Comparison of ENCODE assay signal across 2 cellular contexts in the genomic region with DNA sequence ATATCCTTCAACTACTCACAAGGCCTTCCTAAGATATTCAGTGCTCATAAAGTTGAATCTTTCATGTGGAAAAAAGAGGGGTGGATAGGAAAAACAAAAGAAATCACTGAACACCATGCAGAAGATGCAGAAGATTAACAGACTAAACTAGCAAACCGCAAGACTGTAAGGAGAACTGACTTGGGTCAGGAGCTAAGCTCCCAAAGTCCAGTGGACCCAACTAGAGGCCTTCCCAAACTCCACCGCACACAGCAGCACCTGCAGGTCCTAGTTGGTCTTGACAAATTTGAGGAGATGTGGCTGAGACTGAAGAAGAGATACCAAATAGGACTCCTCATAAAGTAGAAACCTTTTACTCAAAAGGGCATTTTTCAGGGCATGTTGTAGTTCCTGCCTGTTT.
TF ChIP-seq lines count a peak whose summit lies in the region.

No MANE protein-coding gene starts in this region.

TF ChIP-seq in GM23338, 12 proteins besides CTCF, POLR2A, EP300 and RAD21 (continued from another document):
- TF ChIP-seq POLR2AphosphoS5 (IDR thresholded peaks at IDR 0.05; ENCODE audit: low read depth) = no peak
- TF ChIP-seq CREB1 (CRISPR knock-in tag; IDR thresholded peaks at IDR 0.05; ENCODE audit: low read depth) = no peak
- no peak for TF ChIP-seq STAT1 (IDR thresholded peaks at IDR 0.05; ENCODE audit: unreplicated experiment)
- TF ChIP-seq ZNF114 (CRISPR knock-in tag; IDR thresholded peaks at IDR 0.05) = no peak
- no peak for TF ChIP-seq NANOG (IDR thresholded peaks at IDR 0.05; ENCODE audit: borderline replicate concordance)
- TF ChIP-seq, protein P1, sequence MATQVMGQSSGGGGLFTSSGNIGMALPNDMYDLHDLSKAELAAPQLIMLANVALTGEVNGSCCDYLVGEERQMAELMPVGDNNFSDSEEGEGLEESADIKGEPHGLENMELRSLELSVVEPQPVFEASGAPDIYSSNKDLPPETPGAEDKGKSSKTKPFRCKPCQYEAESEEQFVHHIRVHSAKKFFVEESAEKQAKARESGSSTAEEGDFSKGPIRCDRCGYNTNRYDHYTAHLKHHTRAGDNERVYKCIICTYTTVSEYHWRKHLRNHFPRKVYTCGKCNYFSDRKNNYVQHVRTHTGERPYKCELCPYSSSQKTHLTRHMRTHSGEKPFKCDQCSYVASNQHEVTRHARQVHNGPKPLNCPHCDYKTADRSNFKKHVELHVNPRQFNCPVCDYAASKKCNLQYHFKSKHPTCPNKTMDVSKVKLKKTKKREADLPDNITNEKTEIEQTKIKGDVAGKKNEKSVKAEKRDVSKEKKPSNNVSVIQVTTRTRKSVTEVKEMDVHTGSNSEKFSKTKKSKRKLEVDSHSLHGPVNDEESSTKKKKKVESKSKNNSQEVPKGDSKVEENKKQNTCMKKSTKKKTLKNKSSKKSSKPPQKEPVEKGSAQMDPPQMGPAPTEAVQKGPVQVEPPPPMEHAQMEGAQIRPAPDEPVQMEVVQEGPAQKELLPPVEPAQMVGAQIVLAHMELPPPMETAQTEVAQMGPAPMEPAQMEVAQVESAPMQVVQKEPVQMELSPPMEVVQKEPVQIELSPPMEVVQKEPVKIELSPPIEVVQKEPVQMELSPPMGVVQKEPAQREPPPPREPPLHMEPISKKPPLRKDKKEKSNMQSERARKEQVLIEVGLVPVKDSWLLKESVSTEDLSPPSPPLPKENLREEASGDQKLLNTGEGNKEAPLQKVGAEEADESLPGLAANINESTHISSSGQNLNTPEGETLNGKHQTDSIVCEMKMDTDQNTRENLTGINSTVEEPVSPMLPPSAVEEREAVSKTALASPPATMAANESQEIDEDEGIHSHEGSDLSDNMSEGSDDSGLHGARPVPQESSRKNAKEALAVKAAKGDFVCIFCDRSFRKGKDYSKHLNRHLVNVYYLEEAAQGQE (IDR thresholded peaks at IDR 0.05; ENCODE audit: unreplicated experiment) = no peak
- TF ChIP-seq, protein P2, sequence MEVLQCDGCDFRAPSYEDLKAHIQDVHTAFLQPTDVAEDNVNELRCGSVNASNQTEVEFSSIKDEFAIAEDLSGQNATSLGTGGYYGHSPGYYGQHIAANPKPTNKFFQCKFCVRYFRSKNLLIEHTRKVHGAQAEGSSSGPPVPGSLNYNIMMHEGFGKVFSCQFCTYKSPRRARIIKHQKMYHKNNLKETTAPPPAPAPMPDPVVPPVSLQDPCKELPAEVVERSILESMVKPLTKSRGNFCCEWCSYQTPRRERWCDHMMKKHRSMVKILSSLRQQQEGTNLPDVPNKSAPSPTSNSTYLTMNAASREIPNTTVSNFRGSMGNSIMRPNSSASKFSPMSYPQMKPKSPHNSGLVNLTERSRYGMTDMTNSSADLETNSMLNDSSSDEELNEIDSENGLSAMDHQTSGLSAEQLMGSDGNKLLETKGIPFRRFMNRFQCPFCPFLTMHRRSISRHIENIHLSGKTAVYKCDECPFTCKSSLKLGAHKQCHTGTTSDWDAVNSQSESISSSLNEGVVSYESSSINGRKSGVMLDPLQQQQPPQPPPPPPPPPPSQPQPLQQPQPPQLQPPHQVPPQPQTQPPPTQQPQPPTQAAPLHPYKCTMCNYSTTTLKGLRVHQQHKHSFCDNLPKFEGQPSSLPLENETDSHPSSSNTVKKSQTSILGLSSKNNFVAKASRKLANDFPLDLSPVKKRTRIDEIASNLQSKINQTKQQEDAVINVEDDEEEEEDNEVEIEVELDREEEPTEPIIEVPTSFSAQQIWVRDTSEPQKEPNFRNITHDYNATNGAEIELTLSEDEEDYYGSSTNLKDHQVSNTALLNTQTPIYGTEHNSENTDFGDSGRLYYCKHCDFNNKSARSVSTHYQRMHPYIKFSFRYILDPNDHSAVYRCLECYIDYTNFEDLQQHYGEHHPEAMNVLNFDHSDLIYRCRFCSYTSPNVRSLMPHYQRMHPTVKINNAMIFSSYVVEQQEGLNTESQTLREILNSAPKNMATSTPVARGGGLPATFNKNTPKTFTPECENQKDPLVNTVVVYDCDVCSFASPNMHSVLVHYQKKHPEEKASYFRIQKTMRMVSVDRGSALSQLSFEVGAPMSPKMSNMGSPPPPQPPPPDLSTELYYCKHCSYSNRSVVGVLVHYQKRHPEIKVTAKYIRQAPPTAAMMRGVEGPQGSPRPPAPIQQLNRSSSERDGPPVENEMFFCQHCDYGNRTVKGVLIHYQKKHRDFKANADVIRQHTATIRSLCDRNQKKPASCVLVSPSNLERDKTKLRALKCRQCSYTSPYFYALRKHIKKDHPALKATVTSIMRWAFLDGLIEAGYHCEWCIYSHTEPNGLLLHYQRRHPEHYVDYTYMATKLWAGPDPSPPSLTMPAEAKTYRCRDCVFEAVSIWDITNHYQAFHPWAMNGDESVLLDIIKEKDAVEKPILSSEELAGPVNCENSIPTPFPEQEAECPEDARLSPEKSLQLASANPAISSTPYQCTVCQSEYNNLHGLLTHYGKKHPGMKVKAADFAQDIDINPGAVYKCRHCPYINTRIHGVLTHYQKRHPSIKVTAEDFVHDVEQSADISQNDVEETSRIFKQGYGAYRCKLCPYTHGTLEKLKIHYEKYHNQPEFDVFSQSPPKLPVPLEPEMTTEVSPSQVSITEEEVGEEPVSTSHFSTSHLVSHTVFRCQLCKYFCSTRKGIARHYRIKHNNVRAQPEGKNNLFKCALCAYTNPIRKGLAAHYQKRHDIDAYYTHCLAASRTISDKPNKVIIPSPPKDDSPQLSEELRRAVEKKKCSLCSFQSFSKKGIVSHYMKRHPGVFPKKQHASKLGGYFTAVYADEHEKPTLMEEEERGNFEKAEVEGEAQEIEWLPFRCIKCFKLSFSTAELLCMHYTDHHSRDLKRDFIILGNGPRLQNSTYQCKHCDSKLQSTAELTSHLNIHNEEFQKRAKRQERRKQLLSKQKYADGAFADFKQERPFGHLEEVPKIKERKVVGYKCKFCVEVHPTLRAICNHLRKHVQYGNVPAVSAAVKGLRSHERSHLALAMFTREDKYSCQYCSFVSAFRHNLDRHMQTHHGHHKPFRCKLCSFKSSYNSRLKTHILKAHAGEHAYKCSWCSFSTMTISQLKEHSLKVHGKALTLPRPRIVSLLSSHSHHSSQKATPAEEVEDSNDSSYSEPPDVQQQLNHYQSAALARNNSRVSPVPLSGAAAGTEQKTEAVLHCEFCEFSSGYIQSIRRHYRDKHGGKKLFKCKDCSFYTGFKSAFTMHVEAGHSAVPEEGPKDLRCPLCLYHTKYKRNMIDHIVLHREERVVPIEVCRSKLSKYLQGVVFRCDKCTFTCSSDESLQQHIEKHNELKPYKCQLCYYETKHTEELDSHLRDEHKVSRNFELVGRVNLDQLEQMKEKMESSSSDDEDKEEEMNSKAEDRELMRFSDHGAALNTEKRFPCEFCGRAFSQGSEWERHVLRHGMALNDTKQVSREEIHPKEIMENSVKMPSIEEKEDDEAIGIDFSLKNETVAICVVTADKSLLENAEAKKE (CRISPR knock-in tag; IDR thresholded peaks at IDR 0.05) = no peak
- no peak for TF ChIP-seq EZH2 (IDR thresholded peaks at IDR 0.05; ENCODE audit: low read depth, unreplicated experiment)
- TF ChIP-seq, protein P3, sequence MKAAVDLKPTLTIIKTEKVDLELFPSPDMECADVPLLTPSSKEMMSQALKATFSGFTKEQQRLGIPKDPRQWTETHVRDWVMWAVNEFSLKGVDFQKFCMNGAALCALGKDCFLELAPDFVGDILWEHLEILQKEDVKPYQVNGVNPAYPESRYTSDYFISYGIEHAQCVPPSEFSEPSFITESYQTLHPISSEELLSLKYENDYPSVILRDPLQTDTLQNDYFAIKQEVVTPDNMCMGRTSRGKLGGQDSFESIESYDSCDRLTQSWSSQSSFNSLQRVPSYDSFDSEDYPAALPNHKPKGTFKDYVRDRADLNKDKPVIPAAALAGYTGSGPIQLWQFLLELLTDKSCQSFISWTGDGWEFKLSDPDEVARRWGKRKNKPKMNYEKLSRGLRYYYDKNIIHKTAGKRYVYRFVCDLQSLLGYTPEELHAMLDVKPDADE (IDR thresholded peaks at IDR 0.05) = no peak
- no peak for TF ChIP-seq EZH2phosphoT487 (IDR thresholded peaks at IDR 0.05; ENCODE audit: unreplicated experiment)

TF ChIP-seq in WTC11, 78 proteins besides CTCF, POLR2A, EP300 and RAD21 (continued from another document):
- TF ChIP-seq ZNF416 (CRISPR knock-in tag; IDR thresholded peaks at IDR 0.05) (no peak), GRHL2 (CRISPR knock-in tag; IDR thresholded peaks at IDR 0.05; ENCODE audit: insufficient replicate concordance, severe bottlenecking) (no peak), MXD4 (CRISPR knock-in tag; IDR thresholded peaks at IDR 0.05; ENCODE audit: borderline replicate concordance) (no peak), SMAD3 (CRISPR knock-in tag; IDR thresholded peaks at IDR 0.05; ENCODE audit: borderline replicate concordance) (no peak), TCF7 (CRISPR knock-in tag; IDR thresholded peaks at IDR 0.05; ENCODE audit: low read depth) (no peak), NR1H2 (CRISPR knock-in tag; IDR thresholded peaks at IDR 0.05) (no peak), CREM (CRISPR knock-in tag; IDR thresholded peaks at IDR 0.05) (no peak), GTF2I (CRISPR knock-in tag; conservative IDR thresholded peaks at IDR 0.05) (no peak), ZNF121 (CRISPR knock-in tag; IDR thresholded peaks at IDR 0.05) (no peak), SP1 (CRISPR knock-in tag; conservative IDR thresholded peaks at IDR 0.05) (no peak), HMGA2 (CRISPR knock-in tag; IDR thresholded peaks at IDR 0.05) (no peak), TEAD4 (CRISPR knock-in tag; IDR thresholded peaks at IDR 0.05) (no peak)
- TF ChIP-seq, protein P4, sequence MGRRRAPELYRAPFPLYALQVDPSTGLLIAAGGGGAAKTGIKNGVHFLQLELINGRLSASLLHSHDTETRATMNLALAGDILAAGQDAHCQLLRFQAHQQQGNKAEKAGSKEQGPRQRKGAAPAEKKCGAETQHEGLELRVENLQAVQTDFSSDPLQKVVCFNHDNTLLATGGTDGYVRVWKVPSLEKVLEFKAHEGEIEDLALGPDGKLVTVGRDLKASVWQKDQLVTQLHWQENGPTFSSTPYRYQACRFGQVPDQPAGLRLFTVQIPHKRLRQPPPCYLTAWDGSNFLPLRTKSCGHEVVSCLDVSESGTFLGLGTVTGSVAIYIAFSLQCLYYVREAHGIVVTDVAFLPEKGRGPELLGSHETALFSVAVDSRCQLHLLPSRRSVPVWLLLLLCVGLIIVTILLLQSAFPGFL (CRISPR knock-in tag; IDR thresholded peaks at IDR 0.05; ENCODE audit: borderline replicate concordance) = no peak
- TF ChIP-seq, protein P5, sequence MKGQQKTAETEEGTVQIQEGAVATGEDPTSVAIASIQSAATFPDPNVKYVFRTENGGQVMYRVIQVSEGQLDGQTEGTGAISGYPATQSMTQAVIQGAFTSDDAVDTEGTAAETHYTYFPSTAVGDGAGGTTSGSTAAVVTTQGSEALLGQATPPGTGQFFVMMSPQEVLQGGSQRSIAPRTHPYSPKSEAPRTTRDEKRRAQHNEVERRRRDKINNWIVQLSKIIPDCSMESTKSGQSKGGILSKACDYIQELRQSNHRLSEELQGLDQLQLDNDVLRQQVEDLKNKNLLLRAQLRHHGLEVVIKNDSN (CRISPR knock-in tag; IDR thresholded peaks at IDR 0.05) = no peak
- TF ChIP-seq, protein P6, sequence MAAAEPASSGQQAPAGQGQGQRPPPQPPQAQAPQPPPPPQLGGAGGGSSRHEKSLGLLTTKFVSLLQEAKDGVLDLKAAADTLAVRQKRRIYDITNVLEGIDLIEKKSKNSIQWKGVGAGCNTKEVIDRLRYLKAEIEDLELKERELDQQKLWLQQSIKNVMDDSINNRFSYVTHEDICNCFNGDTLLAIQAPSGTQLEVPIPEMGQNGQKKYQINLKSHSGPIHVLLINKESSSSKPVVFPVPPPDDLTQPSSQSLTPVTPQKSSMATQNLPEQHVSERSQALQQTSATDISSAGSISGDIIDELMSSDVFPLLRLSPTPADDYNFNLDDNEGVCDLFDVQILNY (CRISPR knock-in tag; IDR thresholded peaks at IDR 0.05) = no peak
